In genomic region chr5:143354025-143354424, GRCh38 we compare ENCODE assay signal across 11 cellular contexts. TPM values are rescaled to one million over a fixed set of nuclear protein-coding genes. Genes with fewer than 3 reads are reported as not detected.
DNase-seq lines count a peak whose midpoint lies in the region; ATAC-seq, FAIRE-seq and TF ChIP-seq lines count a peak whose summit lies in the region.
"Had no signal": no experiment of that assay in that cellular context is flagged by ENCODE, and none has a peak within 500 bp of the region (broad histone marks: within the 10 kb centered on the region; RNA-seq: fewer than 3 reads in every experiment).

No MANE protein-coding gene starts in this region.

- ATAC-seq in GM19395 (IDR thresholded peaks at IDR 0.05; ENCODE audit: unreplicated experiment) (peak; percentile 50), HG03378 (IDR thresholded peaks at IDR 0.05; ENCODE audit: unreplicated experiment) (peak; percentile 45), GM12878 (peak; percentile 47), HG03432 (IDR thresholded peaks at IDR 0.05; ENCODE audit: unreplicated experiment) (no peak)
- ATAC-seq: heart right ventricle had no signal

- no peak overlapping the region for H2AFZ ChIP-seq in GM12878 (ENCODE audit: control insufficient read depth, low read depth, low read length)

- TF ChIP-seq RAD21 in GM12878 (IDR thresholded peaks at IDR 0.05; ENCODE audit: insufficient read depth, low read depth, low read length) = no peak

- no peak for TF ChIP-seq EP300 in GM12878 (IDR thresholded peaks at IDR 0.05; ENCODE audit: borderline replicate concordance in 1 of 2, control insufficient read depth in 1 of 2, low read depth in 2 of 2, low read length in 2 of 2)

- in situ Hi-C loops in GM12878 (cut with MboI) = no loop called here

- H3K4me1 ChIP-seq in GM12878 (ENCODE audit: control insufficient read depth, insufficient read depth, low read length) = peaks cover 57% of the 10 kb centered on the region
- H3K4me1 ChIP-seq in small intestine (ENCODE audit: control insufficient read depth in 2 of 2, insufficient read depth in 1 of 2, low read depth in 1 of 2, low read length in 1 of 2) = peaks cover 6 to 26% of the 10 kb centered on the region in 2 donors

- FAIRE-seq in GM12878 (lab: Jason Lieb, UNC) (no peak), small intestine (lab: Jason Lieb, UNC) (no peak)

- SMC1A ChIA-PET in GM12878 (lab: Charles Lee; ENCODE audit: uncharacterized antibody, unreplicated experiment) = interaction anchor here (0.7 to 2.9 kb wide), 25 partner anchors 8 to 834 kb away, joined by 3 to 13 read pairs (median 5); no protein-coding TSS in a partner anchor

- intact Hi-C loops in GM12878 (cut with micrococcal nuclease; ENCODE audit: unreplicated experiment) = loop anchor here (2.0 kb wide), 1 partner anchor 45 kb away; no protein-coding TSS in a partner anchor

- DNase-seq in GM12878 (ENCODE audit: low read depth, low spot score) = no peak
- DNase-seq in small intestine = peak; percentile 47
- no peak for DNase-seq in stimulated activated CD4-positive, alpha-beta T cell treated with anti-CD3 and anti-CD28 coated beads, Interleukin-12 subunit alpha, Interleukin-12 subunit beta, amount 100 ng/mL, for 4 hours
- no peak for DNase-seq in GM20000 (ENCODE audit: low spot score)
- no peak for DNase-seq in DMS79 treated with DMSO at 0.1 percent for 48 hours (lab: John Stamatoyannopoulos, UW)
- DNase-seq: brain microvascular endothelial cell, GF-D8, heart right ventricle had no signal

- H3K4me2 ChIP-seq in GM12878 (ENCODE audit: control insufficient read depth, insufficient read depth) = peak overlapping the region; percentile 68

- H3K9me3 ChIP-seq in GM12878 (replicated peaks; ENCODE audit: control insufficient read depth, insufficient read depth, low read length) (no peaks in the 10 kb centered on the region), small intestine (ENCODE audit: control insufficient read depth, low read depth) (no peaks in the 10 kb centered on the region)
- H3K9me3 ChIP-seq: heart right ventricle had no signal

- no peak overlapping the region for H3K9ac ChIP-seq in GM12878 (ENCODE audit: control insufficient read depth, insufficient read depth, low read length)

- RAD21 ChIA-PET in GM12878 (lab: Charles Lee; ENCODE audit: unreplicated experiment) = interaction anchor here (0.8 to 1.7 kb wide), 8 partner anchors 9 to 79 kb away, joined by 3 to 5 read pairs (median 3); no protein-coding TSS in a partner anchor

- H3K4me3 ChIP-seq in GM12878 = peak overlapping the region; percentile 35
- no peak overlapping the region for H3K4me3 ChIP-seq in small intestine (ENCODE audit: low read depth in 1 of 2, low read length in 2 of 2)

- no TSS peak for BruUV-seq in GM12878 (replicated peaks; lab: Mats Ljungman, UMichigan)

- 15% methylated on average over 3 of the region's 3 CpGs for WGBS in GM12878 (ENCODE audit: insufficient coverage, insufficient replicate concordance, low lambda C conversion rate, missing lambda C conversion rate)
- WGBS in small intestine, 3 donors = 6 to 28% (median 15%) methylated on average over 3 of the region's 3 CpGs

- CTCF ChIA-PET in GM12878 (lab: Yijun Ruan, JAX) = interaction anchor here (0.8 to 1.7 kb wide), 4 partner anchors 10 to 448 kb away, joined by 3 to 5 read pairs (median 3); no protein-coding TSS in a partner anchor

- H3K27ac ChIP-seq in GM12878 (ENCODE audit: control insufficient read depth, insufficient read depth) (peak overlapping the region; percentile 49; the same call in 1 of the 2 replicates), small intestine (ENCODE audit: low read depth in 1 of 2, low read length in 1 of 2) (peak overlapping the region; percentile 30 to 42)
- H3K27ac ChIP-seq: brain microvascular endothelial cell had no signal

- POLR2A ChIA-PET in GM12878 (lab: Charles Lee) = interaction anchor here (1.0 to 1.2 kb wide), 3 partner anchors 35 to 134 kb away, joined by 3 to 4 read pairs (median 4); no protein-coding TSS in a partner anchor

- peaks cover 99% of the 10 kb centered on the region for H3K79me2 ChIP-seq in GM12878 (ENCODE audit: control insufficient read depth, insufficient read depth, low read length)

- H3K36me3 ChIP-seq in GM12878 (ENCODE audit: control insufficient read depth in 2 of 2, insufficient read depth in 2 of 2, low read length in 1 of 2) (peaks cover 0 to 4% of the 10 kb centered on the region in 2 experiments; a peak in 2 of 4 replicates), small intestine (ENCODE audit: control insufficient read depth in 2 of 2, insufficient read depth in 2 of 2, low read length in 2 of 2) (no peaks in the 10 kb centered on the region)
- H3K36me3 ChIP-seq: brain microvascular endothelial cell, heart right ventricle had no signal

- TF ChIP-seq POLR2A in GM12878 (IDR thresholded peaks at IDR 0.05; ENCODE audit: low read depth, low read length) = no peak

- no peaks in the 10 kb centered on the region for H3K27me3 ChIP-seq in GM12878 (replicated peaks in 1 of 2; ENCODE audit: control insufficient read depth in 2 of 2, insufficient read depth in 2 of 2, low read length in 1 of 2)
- no peaks in the 10 kb centered on the region for H3K27me3 ChIP-seq in small intestine (ENCODE audit: control insufficient read depth in 2 of 2, insufficient read depth in 2 of 2, low read length in 2 of 2)
- H3K27me3 ChIP-seq: brain microvascular endothelial cell, heart right ventricle had no signal

- TF ChIP-seq CTCF in GM12878 (IDR thresholded peaks at IDR 0.05 in 2 of 3, conservative IDR thresholded peaks at IDR 0.05 in 1 of 3; ENCODE audit: control insufficient read depth in 2 of 3, extremely low read depth in 1 of 3, insufficient read depth in 1 of 3, low read depth in 3 of 3, low read length in 3 of 3) = no peak
- no peak for TF ChIP-seq CTCF in GM20000 (IDR thresholded peaks at IDR 0.05; ENCODE audit: extremely low read depth, missing control alignments)

- no peaks in the 10 kb centered on the region; the same call in 1 of the 2 replicates for H4K20me1 ChIP-seq in GM12878 (ENCODE audit: control insufficient read depth, insufficient read depth)

TF ChIP-seq in GM12878, 131 proteins besides CTCF, POLR2A, EP300 and RAD21:
- TF ChIP-seq TCF12 (IDR thresholded peaks at IDR 0.05; ENCODE audit: low read depth, low read length) (no peak), JUNB (IDR thresholded peaks at IDR 0.05) (peak; percentile 4; the same call in 1 of the 2 replicates), CREB1 (IDR thresholded peaks at IDR 0.05; ENCODE audit: low read depth) (no peak), TAF1 (IDR thresholded peaks at IDR 0.05; ENCODE audit: borderline replicate concordance, low read depth, low read length) (no peak), RUNX3 (IDR thresholded peaks at IDR 0.05; ENCODE audit: low read length) (0 out of 2 replicates have a peak, but pooled peaks have one; percentile 23)

RNA-seq across cellular contexts. Expression of gene NR3C1, which starts 49.5 kb away (rescaled TPM):
- total RNA-seq in GM12878 (2013; cell fraction: nucleolus; rRNA removed) = 658 and 663 TPM in 2 replicates
- 79.9 and 108 TPM in 2 replicates for total RNA-seq in GM12878 (2014; rRNA removed)
- total RNA-seq in GM12878 (2014; rRNA removed; fragmentation: Illumina TruSeq; extraction: Trizol) = 104 and 114 TPM in 2 replicates
- total RNA-seq in GM12878 (2021) = 124 and 134 TPM in 2 replicates
- polyA plus RNA-seq in GM12878 (2011; ENCODE audit: low read depth) = 38.5 TPM
- 141 and 181 TPM in 2 replicates for polyA plus RNA-seq in GM12878 (2011; rRNA removed)
- polyA plus RNA-seq in GM12878 (2011; cell fraction: cytosol; rRNA removed) = 63.4 and 85.5 TPM in 2 replicates
- 55.0 and 75.3 TPM in 2 replicates for polyA plus RNA-seq in GM12878 (2011; cell fraction: nucleus; rRNA removed)
- 41.4 and 59.0 TPM in 2 replicates for polyA plus RNA-seq in GM12878 (2012)
- 83.7 and 104 TPM in 2 replicates for polyA plus RNA-seq in GM12878 (2014; fragmentation: Illumina TruSeq; extraction: Trizol)
- polyA plus RNA-seq in GM12878 (2014; fragmentation: Nextera tagmentation; extraction: Ambion mirVana) = 100 to 1,000 TPM in 1 of 2 experiments, 10 to 100 TPM in 1; 89.0 to 119 TPM
- polyA plus RNA-seq in GM12878 (2014; rRNA removed) = 37.2 and 49.7 TPM in 2 replicates
- polyA plus RNA-seq in GM12878 (2016; fragmentation: Nextera tagmentation; extraction: Ambion mirVana) = 100 to 1,000 TPM; 114 to 123 TPM
- polyA minus RNA-seq in GM12878 (2011; rRNA and poly(A)+ RNA removed) = 252 and 261 TPM in 2 replicates
- 80.9 and 85.6 TPM in 2 replicates for polyA minus RNA-seq in GM12878 (2011; cell fraction: cytosol; rRNA and poly(A)+ RNA removed)
- 189 and 197 TPM in 2 replicates for polyA minus RNA-seq in GM12878 (2011; cell fraction: nucleus; rRNA and poly(A)+ RNA removed)
- polyA plus RNA-seq in small intestine = 10 to 100 TPM; 13.7 to 17.3 (median 16.3) TPM
